27 cellular contexts compared by ENCODE assay signal in the genomic region with DNA sequence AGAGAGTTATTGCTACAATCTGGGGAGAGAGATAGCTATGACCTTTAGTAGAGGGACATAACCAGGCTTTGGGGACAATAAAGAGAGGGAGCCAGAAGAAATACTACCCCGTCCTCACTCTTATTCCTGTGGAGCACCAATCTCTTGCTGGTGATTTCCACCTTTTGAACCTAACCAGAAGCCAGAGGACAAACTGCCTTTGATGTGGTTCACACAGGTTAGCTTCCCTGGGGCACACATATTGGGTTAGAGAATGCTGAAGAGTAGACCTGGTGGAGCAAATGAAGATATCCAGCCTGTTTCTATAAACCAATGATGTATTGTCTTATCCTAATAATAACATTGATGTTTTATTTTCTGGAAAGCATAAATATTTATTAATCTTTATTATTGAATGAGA.
"Had no signal": no experiment of that assay in that cellular context is flagged by ENCODE, and none has a peak within 500 bp of the region (broad histone marks: within the 10 kb centered on the region; RNA-seq: fewer than 3 reads in every experiment).

No MANE protein-coding gene starts in this region.

- H3K9me3 ChIP-seq: adrenal gland, breast epithelium, colonic mucosa, esophagus muscularis mucosa, gastrocnemius medialis, heart left ventricle had no signal

- DNase-seq: activated CD4-positive, alpha-beta memory T cell treated with anti-CD3 and anti-CD28 coated beads for 36 hours; activated CD4-positive, alpha-beta T cell treated with anti-CD3 and anti-CD28 coated beads for 48 hours; activated CD4-positive, alpha-beta T cell treated with anti-CD3 and anti-CD28 coated beads, Interleukin-2, amount 50 U/mL, for 1 hour; activated CD8-positive, alpha-beta memory T cell treated with anti-CD3 and anti-CD28 coated beads, Interleukin-2, amount 10 ng/mL, durations not matched to agents 7 days and 5 days; activated CD8-positive, alpha-beta memory T cell treated with anti-CD3 and anti-CD28 coated beads, Interleukin-2, amount 50 U/mL, for 4 hours; activated CD8-positive, alpha-beta T cell treated with anti-CD3 and anti-CD28 coated beads, Interleukin-2, amount 10 ng/mL, durations not matched to agents 7 days and 5 days; activated effector memory CD4-positive, alpha-beta T cell treated with anti-CD3 and anti-CD28 coated beads, Interleukin-2, amount 50 U/mL, for 16 hours; activated naive CD4-positive, alpha-beta T cell treated with anti-CD3 and anti-CD28 coated beads for 36 hours; activated naive CD8-positive, alpha-beta T cell treated with anti-CD3 and anti-CD28 coated beads for 36 hours; activated naive CD8-positive, alpha-beta T cell treated with anti-CD3 and anti-CD28 coated beads, Interleukin-2, amount 50 U/mL, for 24 hours; activated T-cell treated with anti-CD3 and anti-CD28 coated beads, Interleukin-2, amount 50 U/mL, for 1 hour; activated T-cell treated with anti-CD3 and anti-CD28 coated beads, Interleukin-2, amount 50 U/mL, for 48 hours; adrenal gland; amygdala; aorta; central memory CD4-positive, alpha-beta T cell; cerebellar nuclear complex; colonic mucosa; effector CD8-positive, alpha-beta T cell; foreskin keratinocyte; gastrocnemius medialis; glutamatergic neuron; heart left ventricle; T-helper 2 cell had no signal

- H3K36me3 ChIP-seq: adrenal gland, breast epithelium, cardiac muscle cell, colonic mucosa, esophagus muscularis mucosa, gastrocnemius medialis, heart left ventricle had no signal

- H3K4me1 ChIP-seq: adrenal gland, breast epithelium, colonic mucosa, esophagus muscularis mucosa, foreskin keratinocyte, gastrocnemius medialis, heart left ventricle had no signal

- H3K4me3 ChIP-seq: adrenal gland, breast epithelium, cardiac muscle cell, colonic mucosa, esophagus muscularis mucosa, gastrocnemius medialis, heart left ventricle had no signal

- H3K27ac ChIP-seq: adrenal gland, breast epithelium, cardiac muscle cell, colonic mucosa, esophagus muscularis mucosa, foreskin keratinocyte, gastrocnemius medialis, heart left ventricle had no signal

- H3K27me3 ChIP-seq: adrenal gland, breast epithelium, cardiac muscle cell, colonic mucosa, esophagus muscularis mucosa, foreskin keratinocyte, gastrocnemius medialis, heart left ventricle had no signal
